17 cellular contexts compared by ENCODE assay signal in genomic region chr13:73876323-73876722, GRCh38.
"Had no signal": no experiment of that assay in that cellular context is flagged by ENCODE, and none has a peak within 500 bp of the region (broad histone marks: within the 10 kb centered on the region; RNA-seq: fewer than 3 reads in every experiment).

No MANE protein-coding gene starts in this region.

- DNase-seq: activated CD4-positive, alpha-beta T cell treated with anti-CD3 and anti-CD28 coated beads, Interleukin-2, amount 10 ng/mL, durations not matched to agents 24 days and 14 days; activated CD4-positive, CD25-positive, alpha-beta regulatory T cell; activated CD8-positive, alpha-beta memory T cell treated with anti-CD3 and anti-CD28 coated beads for 24 hours; activated gamma-delta T cell treated with Interleukin-2 at 50 U/mL for 16 hours; amygdala; brain microvascular endothelial cell; cortex of kidney; effector CD4-positive, alpha-beta T cell; esophagus squamous epithelium; hippocampal formation; left lung; naive thymus-derived CD8-positive, alpha-beta T cell; right lobe of liver; stomach; testis had no signal

- H3K9me3 ChIP-seq: esophagus squamous epithelium, left lung, right lobe of liver, testis had no signal

- H3K4me1 ChIP-seq: esophagus squamous epithelium, left lung, right lobe of liver, testis had no signal

- H3K36me3 ChIP-seq: brain microvascular endothelial cell, esophagus squamous epithelium, left lung, right lobe of liver, stomach had no signal

- H3K27ac Mint-ChIP-seq: activated CD4-positive, alpha-beta T cell treated with anti-CD3 and anti-CD28 coated beads, Interleukin-2, amount 10 ng/mL, durations not matched to agents 24 days and 14 days; activated naive CD8-positive, alpha-beta T cell had no signal

- H3K4me3 Mint-ChIP-seq: activated CD4-positive, alpha-beta T cell treated with anti-CD3 and anti-CD28 coated beads, Interleukin-2, amount 10 ng/mL, durations not matched to agents 24 days and 14 days; activated naive CD8-positive, alpha-beta T cell; naive thymus-derived CD8-positive, alpha-beta T cell had no signal

- H3K4me3 ChIP-seq: esophagus squamous epithelium, left lung, right lobe of liver, smooth muscle cell, stomach, testis had no signal

- H3K27ac ChIP-seq: brain microvascular endothelial cell, esophagus squamous epithelium, left lung, right lobe of liver, stomach, testis had no signal

- H3K27me3 ChIP-seq: brain microvascular endothelial cell, esophagus squamous epithelium, left lung, right lobe of liver, stomach, testis had no signal

- H3K27me3 Mint-ChIP-seq: activated CD4-positive, alpha-beta T cell treated with anti-CD3 and anti-CD28 coated beads, Interleukin-2, amount 10 ng/mL, durations not matched to agents 24 days and 14 days; activated naive CD8-positive, alpha-beta T cell; naive thymus-derived CD8-positive, alpha-beta T cell had no signal

- H3K9me3 Mint-ChIP-seq: activated CD4-positive, alpha-beta T cell treated with anti-CD3 and anti-CD28 coated beads, Interleukin-2, amount 10 ng/mL, durations not matched to agents 24 days and 14 days had no signal

- ATAC-seq: left lung; naive thymus-derived CD8-positive, alpha-beta T cell; right lobe of liver had no signal
